In the genomic region with DNA sequence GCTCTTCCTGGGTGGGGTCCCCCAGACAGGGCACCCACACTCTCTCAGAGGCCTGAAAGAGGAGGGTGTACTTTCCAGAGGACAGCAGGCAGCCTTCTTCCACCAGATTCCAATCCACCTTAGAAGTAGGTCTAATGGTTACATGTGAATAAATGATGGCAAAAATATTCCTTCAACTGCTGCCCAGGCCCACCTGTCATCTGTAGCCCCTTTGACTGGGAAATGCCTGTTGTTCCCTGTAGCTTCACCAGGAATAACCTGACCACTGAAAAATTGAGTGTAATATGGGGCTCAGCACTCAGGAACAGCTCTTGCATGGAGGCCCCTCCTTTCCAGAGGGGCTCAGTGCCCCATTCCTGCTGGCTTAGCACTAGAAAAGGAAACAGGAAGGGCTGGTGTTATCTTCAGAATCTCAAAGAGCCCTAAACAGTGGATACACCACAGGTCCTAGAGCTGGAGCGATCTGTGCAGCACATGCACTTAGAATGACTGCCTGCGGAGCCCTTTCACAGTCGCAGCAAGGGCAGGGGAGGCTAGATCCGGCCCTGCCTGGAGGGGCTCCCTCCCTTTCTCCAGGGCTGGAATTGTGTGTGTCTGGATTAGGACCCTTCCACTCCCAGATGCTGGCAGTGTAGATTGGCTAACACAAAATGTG, we compare ENCODE assay signal across 20 cellular contexts. TPM values are rescaled to one million over a fixed set of nuclear protein-coding genes. Genes with fewer than 3 reads are reported as not detected.
"Had no signal": no experiment of that assay in that cellular context is flagged by ENCODE, and none has a peak within 500 bp of the region (broad histone marks: within the 10 kb centered on the region; RNA-seq: fewer than 3 reads in every experiment).

No MANE protein-coding gene starts in this region.

- H3K9me3 ChIP-seq: body of pancreas, colonic mucosa, left lung, transverse colon, vagina had no signal

- DNase-seq: activated CD4-positive, alpha-beta T cell treated with anti-CD3 and anti-CD28 coated beads, Interleukin-2, amount 50 U/mL, for 48 hours; activated gamma-delta T cell; activated T-cell treated with anti-CD3 and anti-CD28 coated beads, Interleukin-2, amount 50 U/mL, for 4 hours; amniotic stem cell; body of pancreas; caudate nucleus; colonic mucosa; left lung; naive thymus-derived CD8-positive, alpha-beta T cell; occipital lobe; right cardiac atrium; stimulated activated CD4-positive, alpha-beta T cell treated with anti-CD3 and anti-CD28 coated beads, Interleukin-4, amount 100 ng/mL, for 4 hours; stimulated activated CD8-positive, alpha-beta memory T cell treated with anti-CD3 and anti-CD28 coated beads, Interleukin-4, amount 100 ng/mL, for 48 hours; stimulated activated naive CD4-positive, alpha-beta T cell treated with Interleukin-2 at 50 U/mL for 16 hours; transverse colon had no signal

- H3K4me3 ChIP-seq: body of pancreas, colonic mucosa, left lung, skin epidermis, transverse colon, vagina had no signal

- H3K4me1 ChIP-seq: body of pancreas, colonic mucosa, left lung, transverse colon, vagina had no signal

- H3K27ac ChIP-seq: body of pancreas, colonic mucosa, left lung, skin epidermis, transverse colon, vagina, VCaP had no signal

- H3K4me1 Mint-ChIP-seq: naive thymus-derived CD8-positive, alpha-beta T cell had no signal

- ATAC-seq: activated naive CD4-positive, alpha-beta T cell treated with anti-CD3 and anti-CD28 coated beads, Interleukin-2, amount 50 U/mL, for 72 hours; activated T-cell treated with anti-CD3 and anti-CD28 coated beads, Interleukin-2, amount 50 U/mL, for 4 hours; body of pancreas; left lung; naive thymus-derived CD8-positive, alpha-beta T cell; right cardiac atrium had no signal

- H3K36me3 ChIP-seq: colonic mucosa, left lung, transverse colon, vagina had no signal

- H3K27ac Mint-ChIP-seq: activated naive CD4-positive, alpha-beta T cell treated with anti-CD3 and anti-CD28 coated beads, Interleukin-2, amount 50 U/mL, for 72 hours; naive thymus-derived CD8-positive, alpha-beta T cell; progenitor cell of endocrine pancreas had no signal

- H3K9me3 Mint-ChIP-seq: activated naive CD4-positive, alpha-beta T cell treated with anti-CD3 and anti-CD28 coated beads, Interleukin-2, amount 50 U/mL, for 72 hours; activated T-cell treated with anti-CD3 and anti-CD28 coated beads, Interleukin-2, amount 50 U/mL, for 4 hours; naive thymus-derived CD8-positive, alpha-beta T cell had no signal

- H3K4me3 Mint-ChIP-seq: activated T-cell treated with anti-CD3 and anti-CD28 coated beads, Interleukin-2, amount 50 U/mL, for 4 hours; naive thymus-derived CD8-positive, alpha-beta T cell had no signal

- H3K27me3 ChIP-seq: body of pancreas, colonic mucosa, left lung, transverse colon, vagina had no signal

- H3K36me3 Mint-ChIP-seq: activated naive CD4-positive, alpha-beta T cell treated with anti-CD3 and anti-CD28 coated beads, Interleukin-2, amount 50 U/mL, for 72 hours; naive thymus-derived CD8-positive, alpha-beta T cell had no signal

RNA-seq across cellular contexts. Expression of gene SLC22A14, which starts 32.1 kb away (rescaled TPM):
- total RNA-seq: activated naive CD4-positive, alpha-beta T cell treated with anti-CD3 and anti-CD28 coated beads, Interleukin-2, amount 50 U/mL, for 72 hours; activated T-cell treated with anti-CD3 and anti-CD28 coated beads, Interleukin-2, amount 50 U/mL, for 4 hours; body of pancreas had no signal
- polyA plus RNA-seq: naive thymus-derived CD8-positive, alpha-beta T cell had no signal

RNA-seq across cellular contexts. Expression of gene SLC22A13, which starts 48.6 kb away (rescaled TPM):
- total RNA-seq: vagina had no signal
